In genomic region chrX:129494887-129495286, GRCh38 we compare ENCODE assay signal across 30 cellular contexts.
"Had no signal": no experiment of that assay in that cellular context is flagged by ENCODE, and none has a peak within 500 bp of the region (broad histone marks: within the 10 kb centered on the region; RNA-seq: fewer than 3 reads in every experiment).

No MANE protein-coding gene starts in this region.

- H3K27ac ChIP-seq: Peyer's patch, SJSA1 had no signal

- H3K9me2 ChIP-seq: SK-N-SH had no signal

- DNase-seq: Kasumi-1, MG63, NCI-H1048, NCI-H1092 treated with DMSO at 0.1 percent for 48 hours, NCI-H1105 treated with DMSO at 0.1 percent for 48 hours, NCI-H1417, NCI-H1436, NCI-H146, NCI-H1694, NCI-H187, NCI-H1930, NCI-H2029 treated with DMSO at 0.1 percent for 48 hours, NCI-H2081 treated with DMSO at 0.1 percent for 48 hours, NCI-H2107, NCI-H2171, NCI-H226, NCI-H446 treated with DMSO at 0.1 percent for 48 hours, NCI-H510A, NCI-H524, NCI-H526, NCI-H69, NCI-H748 treated with DMSO at 0.1 percent for 48 hours, NCI-H82, Peyer's patch, Right ventricle myocardium superior, RPMI8226, SHP77 treated with DMSO at 0.1 percent for 48 hours, SK-N-SH, SW 1271 had no signal

- H3K9me3 ChIP-seq: MG63, Peyer's patch, SJSA1, SK-N-SH had no signal

- H3K4me3 ChIP-seq: MG63, Peyer's patch, SJSA1 had no signal

- H3K4me1 ChIP-seq: Peyer's patch had no signal

- H3K9ac ChIP-seq: SK-N-SH had no signal

- H3K4me2 ChIP-seq: SK-N-SH had no signal

- H3K36me3 ChIP-seq: MG63, Peyer's patch had no signal

- H3K27me3 ChIP-seq: MG63, Peyer's patch, SJSA1 had no signal
